8 cellular contexts compared by ENCODE assay signal in the genomic region with DNA sequence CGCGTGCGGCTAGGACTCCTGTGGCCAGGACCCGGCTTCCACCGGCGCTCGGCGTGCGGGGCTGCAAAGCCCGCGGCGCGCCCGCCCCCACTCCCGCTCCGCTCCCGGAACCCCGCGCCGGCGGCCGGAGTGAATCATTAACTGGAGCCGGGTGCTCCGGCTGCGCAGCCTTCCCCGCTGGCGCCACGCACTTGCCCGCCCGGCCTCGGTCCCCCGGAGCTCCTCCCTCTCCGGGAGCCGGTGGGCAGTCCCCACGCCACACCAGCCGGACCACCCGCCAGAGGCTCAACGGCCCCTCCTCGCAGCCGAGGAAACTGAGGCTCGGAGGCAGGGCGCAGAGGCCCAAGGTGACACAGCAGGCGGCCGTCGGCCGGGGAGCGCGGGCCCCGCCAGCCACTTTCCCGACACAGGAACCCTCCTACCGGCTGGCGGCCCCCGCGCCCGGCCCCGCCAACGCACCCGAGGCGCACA. TPM values are rescaled to one million over a fixed set of nuclear protein-coding genes. Genes with fewer than 3 reads are reported as not detected.
A peak's percentile ranks its signal among the peaks of the same experiment; 100 is the strongest.
DNase-seq lines count a peak whose midpoint lies in the region; ATAC-seq and TF ChIP-seq lines count a peak whose summit lies in the region.

No MANE protein-coding gene starts in this region.

- H3K27ac ChIP-seq in caudate nucleus (ENCODE audit: low read depth, low read length) (peak overlapping the region; percentile 99), lower lobe of right lung (peak overlapping the region; percentile 90)

- TF ChIP-seq CTCF in lower lobe of right lung (IDR thresholded peaks at IDR 0.05), result no peak

- ATAC-seq in GM19463 (IDR thresholded peaks at IDR 0.05; ENCODE audit: unreplicated experiment) (peak; percentile 37), lower lobe of right lung (peak; percentile 54 to 71)

- no peaks in the 10 kb centered on the region for H3K9me3 ChIP-seq in lower lobe of right lung

- intact Hi-C loops in lower lobe of right lung (cut with DNase I), result no loop called here

- no peaks in the 10 kb centered on the region for H3K27me3 ChIP-seq in lower lobe of right lung (ENCODE audit: low read depth)

- H3K4me3 ChIP-seq in lower lobe of right lung, result peak overlapping the region; percentile 83

- DNase-seq in D341Med (ENCODE audit: low spot score) (peak; percentile 76), HPDE6-E6E7 (ENCODE audit: extremely low spot score) (peak; percentile 76), caudate nucleus (lab: John Stamatoyannopoulos, UW) (peak in 13 of 61 donors; percentile 25 to 62 (median 39)), lower lobe of right lung (no peak), mucosa of gallbladder (ENCODE audit: low spot score) (no peak), NCI-H524 (lab: John Stamatoyannopoulos, UW) (no peak), NCI-H1694 treated with DMSO at 0.1 percent for 48 hours (lab: John Stamatoyannopoulos, UW) (no peak)

- H3K36me3 ChIP-seq in lower lobe of right lung, result no peaks in the 10 kb centered on the region

- H3K4me1 ChIP-seq in lower lobe of right lung, result peaks cover 91% of the 10 kb centered on the region

RNA-seq across cellular contexts. Expression of a gene that starts 0.6 kb away (rescaled TPM):
- total RNA-seq in lower lobe of right lung, result 65.1 TPM
- total RNA-seq in mucosa of gallbladder, result 223 TPM

RNA-seq across cellular contexts. Expression of a gene that starts 32.1 kb away (rescaled TPM):
- total RNA-seq in lower lobe of right lung, result not detected
- 15.0 TPM for total RNA-seq in mucosa of gallbladder

RNA-seq across cellular contexts. Expression of a gene that starts 43.9 kb away (rescaled TPM):
- 0.44 TPM for total RNA-seq in lower lobe of right lung
- 26.7 TPM for total RNA-seq in mucosa of gallbladder

Comparison
In these comparisons a context has a peak if more than half of its experiments do, and no peak if none do; other contexts are left out.
1. DNase-seq: peak in D341Med (single experiment) and HPDE6-E6E7 (single experiment); none in lower lobe of right lung (single experiment), mucosa of gallbladder (single experiment), NCI-H524 (0 of 2) and NCI-H1694 treated with DMSO at 0.1 percent for 48 hours (single experiment).
2. RNA of a gene that starts 32.1 kb away (total RNA-seq): 15.0 TPM in mucosa of gallbladder (single experiment); not detected in lower lobe of right lung (single experiment); every median in the first group is over 10 times any median in the second.
3. RNA of a gene that starts 43.9 kb away (total RNA-seq): 26.7 TPM in mucosa of gallbladder (single experiment); 0.44 TPM in lower lobe of right lung (single experiment); every median in the first group is over 10 times any median in the second.